Comparison of ENCODE assay signal across 1 cellular context in genomic region chr10:34207350-34207749, GRCh38.
TF ChIP-seq lines count a peak whose summit lies in the region.

No MANE protein-coding gene starts in this region.

TF ChIP-seq in HepG2, 621 proteins besides CTCF, POLR2A, EP300 and RAD21 (continued from another document and continues in another):
- TF ChIP-seq RBM22 (optimal IDR thresholded peaks at IDR 0.05; ENCODE audit: low read length), result no peak
- TF ChIP-seq ZBTB14 (CRISPR knock-in tag; IDR thresholded peaks at IDR 0.05), result no peak
- peak; percentile 92 for TF ChIP-seq ZNF652 (CRISPR knock-in tag; IDR thresholded peaks at IDR 0.05; ENCODE audit: borderline replicate concordance, low read depth)
- no peak for TF ChIP-seq KAT8 (CRISPR knock-in tag; IDR thresholded peaks at IDR 0.05)
- no peak for TF ChIP-seq ZNF318 (CRISPR knock-in tag; IDR thresholded peaks at IDR 0.05)
- TF ChIP-seq PHF21A (CRISPR knock-in tag; IDR thresholded peaks at IDR 0.05), result 0 out of 2 replicates have a peak, but pooled peaks have one; percentile 25
- no peak for TF ChIP-seq MAFK (conservative IDR thresholded peaks at IDR 0.05 in 1 of 2, IDR thresholded peaks at IDR 0.05 in 1 of 2; ENCODE audit: low read length in 2 of 2)
- TF ChIP-seq ZNF746 (CRISPR knock-in tag; IDR thresholded peaks at IDR 0.05), result no peak
- TF ChIP-seq ZNF619 (CRISPR knock-in tag; IDR thresholded peaks at IDR 0.05), result no peak
- TF ChIP-seq AFF4 (CRISPR knock-in tag; IDR thresholded peaks at IDR 0.05), result no peak
- TF ChIP-seq SCMH1 (CRISPR knock-in tag; IDR thresholded peaks at IDR 0.05; ENCODE audit: borderline replicate concordance), result no peak
- TF ChIP-seq ZNF691 (CRISPR knock-in tag; IDR thresholded peaks at IDR 0.05; ENCODE audit: borderline replicate concordance, low read depth), result no peak
- TF ChIP-seq SOX13 (IDR thresholded peaks at IDR 0.05), result no peak
- peak in 1 of 2 experiments; percentile 66; a peak in 2 of 4 replicates for TF ChIP-seq SOX13 (CRISPR knock-in tag; conservative IDR thresholded peaks at IDR 0.05 in 1 of 2, IDR thresholded peaks at IDR 0.05 in 1 of 2)
- TF ChIP-seq ZNF281 (CRISPR knock-in tag; IDR thresholded peaks at IDR 0.05; ENCODE audit: borderline replicate concordance), result no peak
- TF ChIP-seq ZBTB39 (CRISPR knock-in tag; IDR thresholded peaks at IDR 0.05), result no peak
- no peak for TF ChIP-seq HNF1A (IDR thresholded peaks at IDR 0.05; ENCODE audit: low read depth)
- peak; percentile 10; the same call in 1 of the 2 replicates for TF ChIP-seq HNF1A (CRISPR knock-in tag; IDR thresholded peaks at IDR 0.05; ENCODE audit: borderline replicate concordance)
- TF ChIP-seq HNF4G (IDR thresholded peaks at IDR 0.05; ENCODE audit: borderline replicate concordance, low read depth, low read length), result no peak
- TF ChIP-seq HNF4G (CRISPR knock-in tag; IDR thresholded peaks at IDR 0.05; ENCODE audit: borderline replicate concordance, low read depth), result no peak
- peak; percentile 18; the same call in 1 of the 2 replicates for TF ChIP-seq HNF4A (CRISPR knock-in tag; IDR thresholded peaks at IDR 0.05)
- TF ChIP-seq DZIP1 (CRISPR knock-in tag; IDR thresholded peaks at IDR 0.05), result no peak
- no peak for TF ChIP-seq ZNF33A (CRISPR knock-in tag; IDR thresholded peaks at IDR 0.05; ENCODE audit: borderline replicate concordance)
- no peak for TF ChIP-seq NPAS2 (CRISPR knock-in tag; IDR thresholded peaks at IDR 0.05; ENCODE audit: borderline replicate concordance)
- no peak for TF ChIP-seq ZNF552 (CRISPR knock-in tag; IDR thresholded peaks at IDR 0.05; ENCODE audit: borderline replicate concordance)
